Comparison of ENCODE assay signal across 1 cellular context in the genomic region with DNA sequence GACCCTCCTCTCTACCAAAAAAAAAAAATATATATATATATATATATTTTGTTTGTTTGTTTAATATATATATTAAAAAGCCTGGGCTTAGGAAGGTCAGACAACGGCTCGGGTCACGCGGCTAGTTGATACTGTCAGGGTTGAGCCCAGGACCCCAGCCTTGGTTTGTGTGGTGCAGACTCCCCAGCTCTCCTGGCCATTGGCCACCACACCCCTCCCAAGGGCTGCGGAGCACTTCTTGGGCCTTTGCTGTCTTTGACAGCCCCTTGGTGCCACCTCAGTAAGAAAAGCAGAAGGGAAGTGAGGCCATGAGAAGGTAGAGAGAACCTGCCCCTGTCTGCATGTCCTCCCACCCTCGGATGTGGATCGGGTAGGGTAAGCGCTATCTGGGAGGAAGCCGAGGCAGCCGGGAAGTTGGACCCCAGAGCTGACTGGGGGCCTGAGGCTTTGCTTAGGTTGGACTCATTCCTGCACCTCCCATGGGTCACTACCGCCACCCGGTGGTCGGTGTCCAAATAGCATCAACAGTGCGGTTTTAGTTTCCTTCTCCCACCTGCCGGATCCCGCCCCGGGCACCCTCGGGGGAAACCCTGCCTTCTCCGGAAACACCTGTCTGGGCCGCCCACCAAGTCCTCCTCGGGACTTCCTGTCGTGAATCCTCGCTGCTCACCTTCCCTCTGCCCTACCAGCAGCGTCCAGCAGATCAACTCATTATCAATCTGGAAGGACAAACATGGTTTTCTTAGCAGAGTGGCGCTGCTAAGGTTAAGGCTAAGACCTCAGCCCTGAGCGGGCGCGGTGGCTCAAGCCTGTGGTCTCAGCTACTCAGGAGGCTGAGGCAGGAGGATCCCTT.
TF ChIP-seq lines count a peak whose summit lies in the region.

No MANE protein-coding gene starts in this region.

TF ChIP-seq in K562, 482 proteins besides CTCF, POLR2A, EP300 and RAD21 (continued from another document and continues in another):
- no peak for TF ChIP-seq CBX2 (IDR thresholded peaks at IDR 0.05; ENCODE audit: insufficient read depth, low read length, poor library complexity, severe bottlenecking)
- TF ChIP-seq, protein P1, sequence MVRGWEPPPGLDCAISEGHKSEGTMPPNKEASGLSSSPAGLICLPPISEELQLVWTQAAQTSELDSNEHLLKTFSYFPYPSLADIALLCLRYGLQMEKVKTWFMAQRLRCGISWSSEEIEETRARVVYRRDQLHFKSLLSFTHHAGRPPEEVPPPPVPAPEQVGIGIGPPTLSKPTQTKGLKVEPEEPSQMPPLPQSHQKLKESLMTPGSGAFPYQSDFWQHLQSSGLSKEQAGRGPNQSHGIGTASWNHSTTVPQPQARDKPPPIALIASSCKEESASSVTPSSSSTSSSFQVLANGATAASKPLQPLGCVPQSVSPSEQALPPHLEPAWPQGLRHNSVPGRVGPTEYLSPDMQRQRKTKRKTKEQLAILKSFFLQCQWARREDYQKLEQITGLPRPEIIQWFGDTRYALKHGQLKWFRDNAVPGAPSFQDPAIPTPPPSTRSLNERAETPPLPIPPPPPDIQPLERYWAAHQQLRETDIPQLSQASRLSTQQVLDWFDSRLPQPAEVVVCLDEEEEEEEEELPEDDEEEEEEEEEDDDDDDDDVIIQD (CRISPR knock-in tag; IDR thresholded peaks at IDR 0.05), result no peak
- no peak for TF ChIP-seq GTF2E2 (tag; IDR thresholded peaks at IDR 0.05)
- no peak for TF ChIP-seq HNRNPL (IDR thresholded peaks at IDR 0.05; ENCODE audit: low read depth, low read length)
- TF ChIP-seq, protein P2, sequence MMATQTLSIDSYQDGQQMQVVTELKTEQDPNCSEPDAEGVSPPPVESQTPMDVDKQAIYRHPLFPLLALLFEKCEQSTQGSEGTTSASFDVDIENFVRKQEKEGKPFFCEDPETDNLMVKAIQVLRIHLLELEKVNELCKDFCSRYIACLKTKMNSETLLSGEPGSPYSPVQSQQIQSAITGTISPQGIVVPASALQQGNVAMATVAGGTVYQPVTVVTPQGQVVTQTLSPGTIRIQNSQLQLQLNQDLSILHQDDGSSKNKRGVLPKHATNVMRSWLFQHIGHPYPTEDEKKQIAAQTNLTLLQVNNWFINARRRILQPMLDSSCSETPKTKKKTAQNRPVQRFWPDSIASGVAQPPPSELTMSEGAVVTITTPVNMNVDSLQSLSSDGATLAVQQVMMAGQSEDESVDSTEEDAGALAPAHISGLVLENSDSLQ (IDR thresholded peaks at IDR 0.05), result no peak
- no peak for TF ChIP-seq SRSF9 (IDR thresholded peaks at IDR 0.05; ENCODE audit: borderline replicate concordance, low read depth, low read length)
- no peak for TF ChIP-seq NCOA2 (IDR thresholded peaks at IDR 0.05; ENCODE audit: partially characterized antibody in 2 of 2)
- no peak for TF ChIP-seq ZNF41 (CRISPR knock-in tag; conservative IDR thresholded peaks at IDR 0.05)
- TF ChIP-seq CHD1 (IDR thresholded peaks at IDR 0.05; ENCODE audit: low read length), result no peak
- no peak for TF ChIP-seq NCOA6 (IDR thresholded peaks at IDR 0.05)
- TF ChIP-seq, protein P3, sequence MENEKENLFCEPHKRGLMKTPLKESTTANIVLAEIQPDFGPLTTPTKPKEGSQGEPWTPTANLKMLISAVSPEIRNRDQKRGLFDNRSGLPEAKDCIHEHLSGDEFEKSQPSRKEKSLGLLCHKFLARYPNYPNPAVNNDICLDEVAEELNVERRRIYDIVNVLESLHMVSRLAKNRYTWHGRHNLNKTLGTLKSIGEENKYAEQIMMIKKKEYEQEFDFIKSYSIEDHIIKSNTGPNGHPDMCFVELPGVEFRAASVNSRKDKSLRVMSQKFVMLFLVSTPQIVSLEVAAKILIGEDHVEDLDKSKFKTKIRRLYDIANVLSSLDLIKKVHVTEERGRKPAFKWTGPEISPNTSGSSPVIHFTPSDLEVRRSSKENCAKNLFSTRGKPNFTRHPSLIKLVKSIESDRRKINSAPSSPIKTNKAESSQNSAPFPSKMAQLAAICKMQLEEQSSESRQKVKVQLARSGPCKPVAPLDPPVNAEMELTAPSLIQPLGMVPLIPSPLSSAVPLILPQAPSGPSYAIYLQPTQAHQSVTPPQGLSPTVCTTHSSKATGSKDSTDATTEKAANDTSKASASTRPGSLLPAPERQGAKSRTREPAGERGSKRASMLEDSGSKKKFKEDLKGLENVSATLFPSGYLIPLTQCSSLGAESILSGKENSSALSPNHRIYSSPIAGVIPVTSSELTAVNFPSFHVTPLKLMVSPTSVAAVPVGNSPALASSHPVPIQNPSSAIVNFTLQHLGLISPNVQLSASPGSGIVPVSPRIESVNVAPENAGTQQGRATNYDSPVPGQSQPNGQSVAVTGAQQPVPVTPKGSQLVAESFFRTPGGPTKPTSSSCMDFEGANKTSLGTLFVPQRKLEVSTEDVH (IDR thresholded peaks at IDR 0.05; ENCODE audit: low read depth, partially characterized antibody), result no peak
- TF ChIP-seq NONO (IDR thresholded peaks at IDR 0.05; ENCODE audit: low read depth in 2 of 2, low read length in 1 of 2), result no peak
- TF ChIP-seq TCF3 (CRISPR knock-in tag; IDR thresholded peaks at IDR 0.05), result no peak
- TF ChIP-seq, protein P4, sequence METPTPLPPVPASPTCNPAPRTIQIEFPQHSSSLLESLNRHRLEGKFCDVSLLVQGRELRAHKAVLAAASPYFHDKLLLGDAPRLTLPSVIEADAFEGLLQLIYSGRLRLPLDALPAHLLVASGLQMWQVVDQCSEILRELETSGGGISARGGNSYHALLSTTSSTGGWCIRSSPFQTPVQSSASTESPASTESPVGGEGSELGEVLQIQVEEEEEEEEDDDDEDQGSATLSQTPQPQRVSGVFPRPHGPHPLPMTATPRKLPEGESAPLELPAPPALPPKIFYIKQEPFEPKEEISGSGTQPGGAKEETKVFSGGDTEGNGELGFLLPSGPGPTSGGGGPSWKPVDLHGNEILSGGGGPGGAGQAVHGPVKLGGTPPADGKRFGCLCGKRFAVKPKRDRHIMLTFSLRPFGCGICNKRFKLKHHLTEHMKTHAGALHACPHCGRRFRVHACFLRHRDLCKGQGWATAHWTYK (CRISPR knock-in tag; IDR thresholded peaks at IDR 0.05), result no peak; the same call in 1 of the 2 replicates
- TF ChIP-seq NCOA1 (IDR thresholded peaks at IDR 0.05; ENCODE audit: low read depth), result no peak
- TF ChIP-seq, protein P5, sequence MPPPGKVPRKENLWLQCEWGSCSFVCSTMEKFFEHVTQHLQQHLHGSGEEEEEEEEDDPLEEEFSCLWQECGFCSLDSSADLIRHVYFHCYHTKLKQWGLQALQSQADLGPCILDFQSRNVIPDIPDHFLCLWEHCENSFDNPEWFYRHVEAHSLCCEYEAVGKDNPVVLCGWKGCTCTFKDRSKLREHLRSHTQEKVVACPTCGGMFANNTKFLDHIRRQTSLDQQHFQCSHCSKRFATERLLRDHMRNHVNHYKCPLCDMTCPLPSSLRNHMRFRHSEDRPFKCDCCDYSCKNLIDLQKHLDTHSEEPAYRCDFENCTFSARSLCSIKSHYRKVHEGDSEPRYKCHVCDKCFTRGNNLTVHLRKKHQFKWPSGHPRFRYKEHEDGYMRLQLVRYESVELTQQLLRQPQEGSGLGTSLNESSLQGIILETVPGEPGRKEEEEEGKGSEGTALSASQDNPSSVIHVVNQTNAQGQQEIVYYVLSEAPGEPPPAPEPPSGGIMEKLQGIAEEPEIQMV (tag; conservative IDR thresholded peaks at IDR 0.05; ENCODE audit: low read depth), result no peak
- TF ChIP-seq EGR1 (conservative IDR thresholded peaks at IDR 0.05), result no peak; the same call in 1 of the 2 replicates
- no peak for TF ChIP-seq KLF6 (CRISPR knock-in tag; IDR thresholded peaks at IDR 0.05; ENCODE audit: borderline replicate concordance)
- no peak for TF ChIP-seq ZNF23 (CRISPR knock-in tag; IDR thresholded peaks at IDR 0.05)
- peak; percentile 98 for TF ChIP-seq STAG1 (CRISPR knock-in tag; IDR thresholded peaks at IDR 0.05; ENCODE audit: borderline replicate concordance)
- no peak for TF ChIP-seq C11orf30 (IDR thresholded peaks at IDR 0.05; ENCODE audit: low read depth)
- TF ChIP-seq ZBTB17 (CRISPR knock-in tag; IDR thresholded peaks at IDR 0.05), result no peak
- TF ChIP-seq KLF13 (tag; IDR thresholded peaks at IDR 0.05; ENCODE audit: borderline replicate concordance, low read depth), result no peak
- no peak for TF ChIP-seq HEY1 (CRISPR knock-in tag; IDR thresholded peaks at IDR 0.05; ENCODE audit: borderline replicate concordance)
- no peak for TF ChIP-seq ZNF217 (CRISPR knock-in tag; IDR thresholded peaks at IDR 0.05)
- peak in 1 of 2 experiments; percentile 58; a peak in 2 of 4 replicates for TF ChIP-seq TEAD1 (CRISPR knock-in tag; IDR thresholded peaks at IDR 0.05)
- no peak for TF ChIP-seq TRIM24 (IDR thresholded peaks at IDR 0.05)
- TF ChIP-seq KLF10 (CRISPR knock-in tag; IDR thresholded peaks at IDR 0.05), result no peak
- TF ChIP-seq ZNF384 (IDR thresholded peaks at IDR 0.05; ENCODE audit: low read depth, low read length), result no peak
- TF ChIP-seq FOXA3 (CRISPR knock-in tag; conservative IDR thresholded peaks at IDR 0.05 in 1 of 2, IDR thresholded peaks at IDR 0.05 in 1 of 2), result peak in 1 of 2 experiments; percentile 48; a peak in 1 of 4 replicates
- no peak for TF ChIP-seq DIDO1 (tag; IDR thresholded peaks at IDR 0.05; ENCODE audit: low read depth)
- TF ChIP-seq, protein P6, sequence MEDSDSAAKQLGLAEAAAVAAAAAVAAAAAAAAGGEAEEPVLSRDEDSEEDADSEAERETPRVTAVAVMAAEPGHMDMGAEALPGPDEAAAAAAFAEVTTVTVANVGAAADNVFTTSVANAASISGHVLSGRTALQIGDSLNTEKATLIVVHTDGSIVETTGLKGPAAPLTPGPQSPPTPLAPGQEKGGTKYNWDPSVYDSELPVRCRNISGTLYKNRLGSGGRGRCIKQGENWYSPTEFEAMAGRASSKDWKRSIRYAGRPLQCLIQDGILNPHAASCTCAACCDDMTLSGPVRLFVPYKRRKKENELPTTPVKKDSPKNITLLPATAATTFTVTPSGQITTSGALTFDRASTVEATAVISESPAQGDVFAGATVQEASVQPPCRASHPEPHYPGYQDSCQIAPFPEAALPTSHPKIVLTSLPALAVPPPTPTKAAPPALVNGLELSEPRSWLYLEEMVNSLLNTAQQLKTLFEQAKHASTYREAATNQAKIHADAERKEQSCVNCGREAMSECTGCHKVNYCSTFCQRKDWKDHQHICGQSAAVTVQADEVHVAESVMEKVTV (CRISPR knock-in tag; IDR thresholded peaks at IDR 0.05), result peak; percentile 95
- TF ChIP-seq CEBPG (CRISPR knock-in tag; IDR thresholded peaks at IDR 0.05), result no peak
- no peak for TF ChIP-seq CEBPG (tag; conservative IDR thresholded peaks at IDR 0.05 in 1 of 2, IDR thresholded peaks at IDR 0.05 in 1 of 2)
- TF ChIP-seq, protein P7, sequence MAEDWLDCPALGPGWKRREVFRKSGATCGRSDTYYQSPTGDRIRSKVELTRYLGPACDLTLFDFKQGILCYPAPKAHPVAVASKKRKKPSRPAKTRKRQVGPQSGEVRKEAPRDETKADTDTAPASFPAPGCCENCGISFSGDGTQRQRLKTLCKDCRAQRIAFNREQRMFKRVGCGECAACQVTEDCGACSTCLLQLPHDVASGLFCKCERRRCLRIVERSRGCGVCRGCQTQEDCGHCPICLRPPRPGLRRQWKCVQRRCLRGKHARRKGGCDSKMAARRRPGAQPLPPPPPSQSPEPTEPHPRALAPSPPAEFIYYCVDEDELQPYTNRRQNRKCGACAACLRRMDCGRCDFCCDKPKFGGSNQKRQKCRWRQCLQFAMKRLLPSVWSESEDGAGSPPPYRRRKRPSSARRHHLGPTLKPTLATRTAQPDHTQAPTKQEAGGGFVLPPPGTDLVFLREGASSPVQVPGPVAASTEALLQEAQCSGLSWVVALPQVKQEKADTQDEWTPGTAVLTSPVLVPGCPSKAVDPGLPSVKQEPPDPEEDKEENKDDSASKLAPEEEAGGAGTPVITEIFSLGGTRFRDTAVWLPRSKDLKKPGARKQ (CRISPR knock-in tag; IDR thresholded peaks at IDR 0.05), result no peak
- TF ChIP-seq ZNF77 (CRISPR knock-in tag; IDR thresholded peaks at IDR 0.05), result no peak
- no peak for TF ChIP-seq KDM1A (IDR thresholded peaks at IDR 0.05)
- TF ChIP-seq, protein P8, sequence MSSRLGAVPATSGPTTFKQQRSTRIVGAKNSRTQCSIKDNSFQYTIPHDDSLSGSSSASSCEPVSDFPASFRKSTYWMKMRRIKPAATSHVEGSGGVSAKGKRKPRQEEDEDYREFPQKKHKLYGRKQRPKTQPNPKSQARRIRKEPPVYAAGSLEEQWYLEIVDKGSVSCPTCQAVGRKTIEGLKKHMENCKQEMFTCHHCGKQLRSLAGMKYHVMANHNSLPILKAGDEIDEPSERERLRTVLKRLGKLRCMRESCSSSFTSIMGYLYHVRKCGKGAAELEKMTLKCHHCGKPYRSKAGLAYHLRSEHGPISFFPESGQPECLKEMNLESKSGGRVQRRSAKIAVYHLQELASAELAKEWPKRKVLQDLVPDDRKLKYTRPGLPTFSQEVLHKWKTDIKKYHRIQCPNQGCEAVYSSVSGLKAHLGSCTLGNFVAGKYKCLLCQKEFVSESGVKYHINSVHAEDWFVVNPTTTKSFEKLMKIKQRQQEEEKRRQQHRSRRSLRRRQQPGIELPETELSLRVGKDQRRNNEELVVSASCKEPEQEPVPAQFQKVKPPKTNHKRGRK (tag; IDR thresholded peaks at IDR 0.05), result no peak
- TF ChIP-seq, protein P9, sequence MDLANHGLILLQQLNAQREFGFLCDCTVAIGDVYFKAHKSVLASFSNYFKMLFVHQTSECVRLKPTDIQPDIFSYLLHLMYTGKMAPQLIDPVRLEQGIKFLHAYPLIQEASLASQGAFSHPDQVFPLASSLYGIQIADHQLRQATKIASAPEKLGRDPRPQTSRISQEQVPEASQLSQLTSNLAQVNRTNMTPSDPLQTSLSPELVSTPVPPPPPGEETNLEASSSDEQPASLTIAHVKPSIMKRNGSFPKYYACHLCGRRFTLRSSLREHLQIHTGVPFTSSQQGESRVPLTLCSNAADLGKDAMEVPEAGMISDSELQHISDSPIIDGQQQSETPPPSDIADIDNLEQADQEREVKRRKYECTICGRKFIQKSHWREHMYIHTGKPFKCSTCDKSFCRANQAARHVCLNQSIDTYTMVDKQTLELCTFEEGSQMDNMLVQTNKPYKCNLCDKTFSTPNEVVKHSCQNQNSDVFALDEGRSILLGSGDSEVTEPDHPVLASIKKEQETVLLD (IDR thresholded peaks at IDR 0.05), result no peak
- 0 out of 2 replicates have a peak, but pooled peaks have one; percentile 12 for TF ChIP-seq MECOM (CRISPR knock-in tag; IDR thresholded peaks at IDR 0.05)
- TF ChIP-seq ZNF274 (IDR thresholded peaks at IDR 0.05; ENCODE audit: borderline replicate concordance, low read depth, low read length), result no peak
- TF ChIP-seq HDAC1 (IDR thresholded peaks at IDR 0.05), result no peak
- no peak for TF ChIP-seq FOSL1 (tag; conservative IDR thresholded peaks at IDR 0.05)
- no peak for TF ChIP-seq ZNF584 (CRISPR knock-in tag; IDR thresholded peaks at IDR 0.05; ENCODE audit: low read depth)
- TF ChIP-seq CCNT2 (IDR thresholded peaks at IDR 0.05; ENCODE audit: borderline replicate concordance, extremely low read depth, insufficient read length, low read depth, low read length), result no peak
- no peak for TF ChIP-seq TCFL5 (CRISPR knock-in tag; conservative IDR thresholded peaks at IDR 0.05)
